Comparison of ENCODE assay signal across 21 cellular contexts in the genomic region with DNA sequence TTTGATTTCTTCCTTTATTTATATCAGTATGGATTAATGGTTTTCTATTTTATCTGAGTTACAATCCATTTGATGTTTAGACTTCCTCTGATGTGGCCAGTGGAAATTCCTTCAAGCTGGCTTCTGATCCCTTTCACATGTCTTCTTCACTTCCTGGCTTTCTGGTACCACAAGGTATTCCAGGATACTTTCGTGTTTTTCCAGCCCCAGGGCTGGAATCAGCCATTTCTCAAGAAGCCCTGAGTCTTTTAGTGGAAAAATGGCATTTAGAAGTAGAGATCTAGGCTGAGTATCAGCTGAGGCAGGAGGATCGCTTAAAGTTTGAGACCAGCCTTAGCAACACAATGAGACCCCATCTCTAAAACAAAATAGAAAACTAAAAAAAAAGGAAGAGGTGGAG.
DNase-seq lines count a peak whose midpoint lies in the region; FAIRE-seq and TF ChIP-seq lines count a peak whose summit lies in the region.
"Had no signal": no experiment of that assay in that cellular context is flagged by ENCODE, and none has a peak within 500 bp of the region (broad histone marks: within the 10 kb centered on the region; RNA-seq: fewer than 3 reads in every experiment).

No MANE protein-coding gene starts in this region.

- BruUV-seq in endothelial cell of umbilical vein (replicated peaks; lab: Mats Ljungman, UMichigan) = no TSS peak

- no peaks in the 10 kb centered on the region for H3K4me1 Mint-ChIP-seq in progenitor cell of endocrine pancreas (ENCODE audit: low read depth)
- H3K4me1 Mint-ChIP-seq: B cell had no signal

- H3K18ac ChIP-seq in mesendoderm (ENCODE audit: low read length) = no peak overlapping the region

- H3K4me2 ChIP-seq in endothelial cell of umbilical vein (ENCODE audit: insufficient read depth, low read length) (no peak overlapping the region), mesendoderm (ENCODE audit: low read length) (no peak overlapping the region)
- H3K4me2 ChIP-seq: A549; BLaER1 treated with 17β-estradiol and CSF1 and Interleukin-3, amounts not matched to agents 10 nM and 100 nM had no signal

- FAIRE-seq in endothelial cell of umbilical vein (lab: Jason Lieb, UNC) (no peak), GM19239 (lab: Jason Lieb, UNC) (no peak)
- FAIRE-seq: A549, D721Med, G401.6, GM12891 had no signal

- H3K27ac ChIP-seq in endothelial cell of umbilical vein (ENCODE audit: insufficient read depth, low read depth, low read length) (peak overlapping the region; percentile 74), mesendoderm (ENCODE audit: low read depth, low read length) (no peak overlapping the region)
- H3K27ac ChIP-seq: 22Rv1; A549; BLaER1 treated with 17β-estradiol and CSF1 and Interleukin-3, amounts not matched to agents 10 nM and 100 nM; C4-2B had no signal

- TF ChIP-seq CTCF in endothelial cell of umbilical vein (IDR thresholded peaks at IDR 0.05; ENCODE audit: extremely low read depth in 1 of 2, insufficient read depth in 1 of 2, low read depth in 1 of 2, low read length in 2 of 2) (no peak), progenitor cell of endocrine pancreas (IDR thresholded peaks at IDR 0.05; ENCODE audit: unreplicated experiment) (no peak)

- no peak overlapping the region for H4K5ac ChIP-seq in mesendoderm (ENCODE audit: low read length)

- DNase-seq in SW480 (ENCODE audit: low spot score) (peak; percentile 35), endothelial cell of umbilical vein (ENCODE audit: low read depth, low spot score) (peak; percentile 51), mesendoderm (peak; percentile 3), progenitor cell of endocrine pancreas (ENCODE audit: low spot score, unreplicated experiment) (no peak), GM19239 (ENCODE audit: insufficient read length, low spot score) (no peak)
- DNase-seq in activated CD4-positive, alpha-beta T cell treated with anti-CD3 and anti-CD28 coated beads, Interleukin-2, amount 50 U/mL, for 1 hour = no peak
- DNase-seq: AML-193; Caco-2; Calu3; CD4-positive, alpha-beta T cell; CD8-positive, alpha-beta T cell; DMS79 treated with DMSO at 0.1 percent for 48 hours; GF-D8 had no signal

- H3K27me3 Mint-ChIP-seq in progenitor cell of endocrine pancreas = no peaks in the 10 kb centered on the region

- H3K4me3 ChIP-seq in endothelial cell of umbilical vein (replicated peaks in 1 of 3; ENCODE audit: insufficient read depth in 1 of 3, low read depth in 1 of 3, low read length in 3 of 3) = no peak overlapping the region
- no peak overlapping the region for H3K4me3 ChIP-seq in mesendoderm (ENCODE audit: low read length)
- H3K4me3 ChIP-seq: A549; BLaER1 treated with 17β-estradiol and CSF1 and Interleukin-3, amounts not matched to agents 10 nM and 100 nM had no signal

- no peak overlapping the region for H3K4ac ChIP-seq in mesendoderm (ENCODE audit: low read depth, low read length)

- H2AFZ ChIP-seq in endothelial cell of umbilical vein (ENCODE audit: low read depth, low read length) = no peak overlapping the region

- no peak overlapping the region for H4K8ac ChIP-seq in mesendoderm (ENCODE audit: low read depth, low read length)

- no peak overlapping the region for H3K23ac ChIP-seq in mesendoderm (ENCODE audit: low read length)

- no peak overlapping the region for H3K27ac Mint-ChIP-seq in progenitor cell of endocrine pancreas
- H3K27ac Mint-ChIP-seq: B cell; CD4-positive, alpha-beta T cell; CD8-positive, alpha-beta T cell had no signal

- H4K20me1 ChIP-seq in endothelial cell of umbilical vein (replicated peaks; ENCODE audit: control insufficient read depth, extremely low read depth, insufficient read depth, low read length) = no peaks in the 10 kb centered on the region
- H4K20me1 ChIP-seq: BLaER1 treated with 17β-estradiol and CSF1 and Interleukin-3, amounts not matched to agents 10 nM and 100 nM had no signal

- H3K79me1 ChIP-seq in mesendoderm (ENCODE audit: low read length) = no peaks in the 10 kb centered on the region

- no peak for TF ChIP-seq POLR2A in endothelial cell of umbilical vein (IDR thresholded peaks at IDR 0.05; ENCODE audit: low read depth, low read length)

- H3K4me1 ChIP-seq in endothelial cell of umbilical vein (ENCODE audit: control insufficient read depth, extremely low read depth, insufficient read depth, low read length) (peaks cover 27% of the 10 kb centered on the region), mesendoderm (ENCODE audit: control insufficient read depth, low read depth, low read length) (no peaks in the 10 kb centered on the region)
- H3K4me1 ChIP-seq: A549, Caco-2 had no signal

- WGBS in mesendoderm (ENCODE audit: extremely low coverage, insufficient coverage, low lambda C conversion rate) = no CpG with 5 or more reads among the region's 2 CpGs

- H3K27me3 ChIP-seq in endothelial cell of umbilical vein (ENCODE audit: control insufficient read depth in 2 of 2, insufficient read depth in 2 of 2, low read length in 2 of 2) (no peaks in the 10 kb centered on the region), mesendoderm (ENCODE audit: insufficient read depth, low read length, poor library complexity) (no peaks in the 10 kb centered on the region)
- H3K27me3 ChIP-seq: BLaER1 treated with 17β-estradiol and CSF1 and Interleukin-3, amounts not matched to agents 10 nM and 100 nM had no signal

- H3K9me3 Mint-ChIP-seq in progenitor cell of endocrine pancreas (ENCODE audit: low read depth) = no peaks in the 10 kb centered on the region
- H3K9me3 Mint-ChIP-seq: CD4-positive, alpha-beta T cell; CD8-positive, alpha-beta T cell had no signal

- no peak overlapping the region for H2BK15ac ChIP-seq in mesendoderm (replicated peaks; ENCODE audit: low read depth)

- H3K36me3 Mint-ChIP-seq in progenitor cell of endocrine pancreas (ENCODE audit: insufficient read depth) = peaks cover 3% of the 10 kb centered on the region
- H3K36me3 Mint-ChIP-seq: CD8-positive, alpha-beta T cell had no signal

- H3K36me3 ChIP-seq in endothelial cell of umbilical vein (ENCODE audit: control insufficient read depth in 2 of 2, extremely low read depth in 1 of 2, insufficient read depth in 2 of 2, low read length in 2 of 2) (peaks cover 0 to 9% of the 10 kb centered on the region in 2 experiments), mesendoderm (ENCODE audit: control insufficient read depth, insufficient read depth, low read length) (no peaks in the 10 kb centered on the region)
- H3K36me3 ChIP-seq: BLaER1 treated with 17β-estradiol and CSF1 and Interleukin-3, amounts not matched to agents 10 nM and 100 nM had no signal

- H2AK5ac ChIP-seq in mesendoderm (ENCODE audit: low read length) = no peak overlapping the region

- no peak overlapping the region for H3K4me3 Mint-ChIP-seq in progenitor cell of endocrine pancreas (ENCODE audit: low read depth)
- H3K4me3 Mint-ChIP-seq: B cell; CD4-positive, alpha-beta T cell; CD8-positive, alpha-beta T cell had no signal

- H3K9ac ChIP-seq in endothelial cell of umbilical vein (replicated peaks; ENCODE audit: extremely low read depth, insufficient read depth, low read length) (no peak overlapping the region), mesendoderm (ENCODE audit: low read length) (no peak overlapping the region)
- H3K9ac ChIP-seq: BLaER1 treated with 17β-estradiol and CSF1 and Interleukin-3, amounts not matched to agents 10 nM and 100 nM had no signal

- CTCF ChIA-PET in endothelial cell of umbilical vein (lab: Charles Lee) = interaction anchor here (0.9 to 1.8 kb wide), 2 partner anchors 11 to 120 kb away, joined by 4 to 7 read pairs; no protein-coding TSS in a partner anchor

- intact Hi-C loops in endothelial cell of umbilical vein (cut with micrococcal nuclease) = loop anchor here (2.0 kb wide), 1 partner anchor 68 kb away; no protein-coding TSS in a partner anchor

- no peaks in the 10 kb centered on the region for H3K79me2 ChIP-seq in endothelial cell of umbilical vein (ENCODE audit: control insufficient read depth, insufficient read depth, low read length)
- no peaks in the 10 kb centered on the region for H3K79me2 ChIP-seq in mesendoderm (ENCODE audit: control insufficient read depth, insufficient read depth, low read length)

- dilution Hi-C loops in endothelial cell of umbilical vein (cut with MboI; ENCODE audit: extremely low pct_ligation_motif_present, low sequenced_read_pairs) = no loop called here

- H3K56ac ChIP-seq in mesendoderm (ENCODE audit: low read length) = no peak overlapping the region

- no peak overlapping the region for H2BK120ac ChIP-seq in mesendoderm (ENCODE audit: low read depth, low read length)

- H3K9me1 ChIP-seq in endothelial cell of umbilical vein (replicated peaks; ENCODE audit: control insufficient read depth, extremely low read depth, insufficient read depth, low read length) = no peaks in the 10 kb centered on the region

- no peaks in the 10 kb centered on the region for H3K9me3 ChIP-seq in endothelial cell of umbilical vein (replicated peaks; ENCODE audit: control insufficient read depth, insufficient read depth, low read length)
- H3K9me3 ChIP-seq: A549; BLaER1 treated with 17β-estradiol and CSF1 and Interleukin-3, amounts not matched to agents 10 nM and 100 nM; Caco-2 had no signal

- POLR2A ChIA-PET in endothelial cell of umbilical vein (lab: Charles Lee) = no interaction called here

- H2BK5ac ChIP-seq in mesendoderm (ENCODE audit: low read length) = no peak overlapping the region

TF ChIP-seq in endothelial cell of umbilical vein, 7 proteins besides CTCF, POLR2A, EP300 and RAD21:
- TF ChIP-seq FOS (IDR thresholded peaks at IDR 0.05; ENCODE audit: borderline replicate concordance, insufficient read depth, low read length) (no peak), JUN (IDR thresholded peaks at IDR 0.05; ENCODE audit: borderline replicate concordance, insufficient read depth, insufficient read length, low read depth) (no peak), EZH2 (IDR thresholded peaks at IDR 0.05; ENCODE audit: borderline replicate concordance, low read depth, low read length, severe bottlenecking) (no peak), GATA2 (IDR thresholded peaks at IDR 0.05; ENCODE audit: insufficient read depth, insufficient read length, low read depth, low read length) (no peak), MYC (IDR thresholded peaks at IDR 0.05; ENCODE audit: low read depth, low read length) (no peak)
- TF ChIP-seq, protein P1, sequence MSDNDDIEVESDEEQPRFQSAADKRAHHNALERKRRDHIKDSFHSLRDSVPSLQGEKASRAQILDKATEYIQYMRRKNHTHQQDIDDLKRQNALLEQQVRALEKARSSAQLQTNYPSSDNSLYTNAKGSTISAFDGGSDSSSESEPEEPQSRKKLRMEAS (IDR thresholded peaks at IDR 0.05; ENCODE audit: insufficient read depth, insufficient read length) = no peak

Comparison
In these comparisons a context has a peak if more than half of its experiments do, and no peak if none do; other contexts are left out.
1. DNase-seq: peak in SW480 (single experiment), endothelial cell of umbilical vein (single experiment) and mesendoderm (single experiment); none in progenitor cell of endocrine pancreas (single experiment), GM19239 (single experiment) and activated CD4-positive, alpha-beta T cell treated with anti-CD3 and anti-CD28 coated beads, Interleukin-2, amount 50 U/mL, for 1 hour (single experiment).